11 cellular contexts compared by ENCODE assay signal in genomic region chr1:205512059-205513045, GRCh38. TPM values are rescaled to one million over a fixed set of nuclear protein-coding genes. Genes with fewer than 3 reads are reported as not detected.
A peak's percentile ranks its signal among the peaks of the same experiment; 100 is the strongest.
DNase-seq lines count a peak whose midpoint lies in the region; ATAC-seq and TF ChIP-seq lines count a peak whose summit lies in the region.
"Had no signal": no experiment of that assay in that cellular context is flagged by ENCODE, and none has a peak within 500 bp of the region (broad histone marks: within the 10 kb centered on the region; RNA-seq: fewer than 3 reads in every experiment).

No MANE protein-coding gene starts in this region.

- peak; percentile 69 for DNase-seq in CD1c-positive myeloid dendritic cell (ENCODE audit: extremely low spot score)
- no peak for DNase-seq in RWPE1 (ENCODE audit: low spot score)
- DNase-seq in cardiac muscle cell (ENCODE audit: low read depth in 1 of 2, low spot score in 1 of 2), result peak in 1 of 2 donors; percentile 44
- DNase-seq in neural progenitor cell (ENCODE audit: low spot score), result no peak
- no peak for DNase-seq in D341Med (ENCODE audit: low spot score)
- no peak for DNase-seq in Kasumi-1 (lab: John Stamatoyannopoulos, UW)
- no peak for DNase-seq in NCI-H187 (lab: John Stamatoyannopoulos, UW)
- DNase-seq: BE2C had no signal

- CTCF ChIA-PET in RWPE1 (lab: Yijun Ruan, JAX), result interaction anchor here (0.6 to 1.9 kb wide), 10 partner anchors 11 to 191 kb away, joined by 3 to 12 read pairs (median 4); no protein-coding TSS in a partner anchor

- H3K9me3 ChIP-seq in cardiac muscle cell (ENCODE audit: low read depth) (no peaks in the 10 kb centered on the region), neural progenitor cell (ENCODE audit: low read depth) (no peaks in the 10 kb centered on the region)
- H3K9me3 ChIP-seq: BE2C had no signal

- H3K4me2 ChIP-seq in neural progenitor cell, result no peak overlapping the region

- peaks cover 10% of the 10 kb centered on the region for H3K27me3 Mint-ChIP-seq in neural progenitor cell (ENCODE audit: insufficient read depth, low read depth)

- peaks cover 8% of the 10 kb centered on the region for H3K79me2 ChIP-seq in neural progenitor cell (ENCODE audit: low read depth)

- TF ChIP-seq CTCF in RWPE1 (conservative IDR thresholded peaks at IDR 0.05; ENCODE audit: low read depth), result no peak
- no peak for TF ChIP-seq CTCF in cardiac muscle cell (IDR thresholded peaks at IDR 0.05; ENCODE audit: low read depth, low read length)
- TF ChIP-seq CTCF in neural progenitor cell (IDR thresholded peaks at IDR 0.05), result no peak

- H2AFZ ChIP-seq in neural progenitor cell (replicated peaks), result no peak overlapping the region

- H3K36me3 ChIP-seq in cardiac muscle cell (no peaks in the 10 kb centered on the region), neural progenitor cell (no peaks in the 10 kb centered on the region)
- H3K36me3 ChIP-seq: BE2C had no signal

- POLR2A ChIA-PET in RWPE1 (lab: Yijun Ruan, JAX; ENCODE audit: low non-redundant PET), result interaction anchor here (0.5 kb wide), 1 partner anchor 13 kb away, joined by 3 read pairs; no protein-coding TSS in a partner anchor

- ATAC-seq in HG03457 (IDR thresholded peaks at IDR 0.05; ENCODE audit: unreplicated experiment), result no peak

- no peaks in the 10 kb centered on the region for H3F3A ChIP-seq in neural progenitor cell (ENCODE audit: low read depth)

- H3K9me3 Mint-ChIP-seq in neural progenitor cell, result no peaks in the 10 kb centered on the region
- H3K9me3 Mint-ChIP-seq: activated T-helper 1 cell treated with anti-CD3 and anti-CD28 coated beads, Interleukin-12 subunit alpha, Interleukin-12 subunit beta, Interleukin-2, Interleukin-4 antibody, amounts not matched to agents 30 ng/mL and 10 ng/mL and 1 ng/mL, durations not matched to agents 14 hours and 24 hours and 36 hours had no signal

- no peaks in the 10 kb centered on the region for H3K27me3 ChIP-seq in cardiac muscle cell
- no peaks in the 10 kb centered on the region for H3K27me3 ChIP-seq in neural progenitor cell
- H3K27me3 ChIP-seq: BE2C had no signal

- peaks cover 26% of the 10 kb centered on the region for H3K4me1 ChIP-seq in cardiac muscle cell (ENCODE audit: low read depth)
- H3K4me1 ChIP-seq in neural progenitor cell, result peaks cover 4% of the 10 kb centered on the region

- H3K4me1 Mint-ChIP-seq in neural progenitor cell, result peaks cover 41% of the 10 kb centered on the region

- peak overlapping the region; percentile 76 for H3K27ac Mint-ChIP-seq in neural progenitor cell
- H3K27ac Mint-ChIP-seq: activated T-helper 1 cell treated with anti-CD3 and anti-CD28 coated beads, Interleukin-12 subunit alpha, Interleukin-12 subunit beta, Interleukin-2, Interleukin-4 antibody, amounts not matched to agents 30 ng/mL and 10 ng/mL and 1 ng/mL, durations not matched to agents 14 hours and 24 hours and 36 hours had no signal

- no peak overlapping the region for H3K4me3 Mint-ChIP-seq in neural progenitor cell
- H3K4me3 Mint-ChIP-seq: activated T-helper 1 cell treated with anti-CD3 and anti-CD28 coated beads, Interleukin-12 subunit alpha, Interleukin-12 subunit beta, Interleukin-2, Interleukin-4 antibody, amounts not matched to agents 30 ng/mL and 10 ng/mL and 1 ng/mL, durations not matched to agents 14 hours and 24 hours and 36 hours had no signal

- H4K20me1 ChIP-seq in neural progenitor cell (ENCODE audit: low read depth), result peaks cover 46% of the 10 kb centered on the region

- H3K36me3 Mint-ChIP-seq in neural progenitor cell, result peaks cover 2% of the 10 kb centered on the region

- H3K27ac ChIP-seq in RWPE1 (peak overlapping the region; percentile 10), cardiac muscle cell (peak overlapping the region; percentile 46), neural progenitor cell (no peak overlapping the region)

- no peak overlapping the region for H3K4me3 ChIP-seq in cardiac muscle cell
- no peak overlapping the region for H3K4me3 ChIP-seq in neural progenitor cell

- no peak overlapping the region for H3K9ac ChIP-seq in neural progenitor cell

RNA-seq across cellular contexts. Expression of gene CDK18, which starts 7.9 kb away (rescaled TPM):
- total RNA-seq in cardiac muscle cell (22.3 and 42.0 TPM in 2 replicates), neural progenitor cell (ENCODE audit: low replicate concordance) (14.1 and 25.5 TPM in 2 replicates)
- polyA plus RNA-seq in cardiac muscle cell, result 29.8 and 46.2 TPM in 2 replicates

RNA-seq across cellular contexts. Expression of gene BLACAT1, which starts 56.5 kb away (rescaled TPM):
- total RNA-seq in cardiac muscle cell, result 0.56 and 0.66 TPM in 2 replicates
- polyA plus RNA-seq in cardiac muscle cell, result 0.86 TPM in 1 of 2 replicates, not detected in the other
- 13.9 and 25.7 TPM in 2 replicates for total RNA-seq in neural progenitor cell (ENCODE audit: low replicate concordance)
- total RNA-seq: LHCN-M2 had no signal
